Comparison of ENCODE assay signal across 9 cellular contexts in the genomic region with DNA sequence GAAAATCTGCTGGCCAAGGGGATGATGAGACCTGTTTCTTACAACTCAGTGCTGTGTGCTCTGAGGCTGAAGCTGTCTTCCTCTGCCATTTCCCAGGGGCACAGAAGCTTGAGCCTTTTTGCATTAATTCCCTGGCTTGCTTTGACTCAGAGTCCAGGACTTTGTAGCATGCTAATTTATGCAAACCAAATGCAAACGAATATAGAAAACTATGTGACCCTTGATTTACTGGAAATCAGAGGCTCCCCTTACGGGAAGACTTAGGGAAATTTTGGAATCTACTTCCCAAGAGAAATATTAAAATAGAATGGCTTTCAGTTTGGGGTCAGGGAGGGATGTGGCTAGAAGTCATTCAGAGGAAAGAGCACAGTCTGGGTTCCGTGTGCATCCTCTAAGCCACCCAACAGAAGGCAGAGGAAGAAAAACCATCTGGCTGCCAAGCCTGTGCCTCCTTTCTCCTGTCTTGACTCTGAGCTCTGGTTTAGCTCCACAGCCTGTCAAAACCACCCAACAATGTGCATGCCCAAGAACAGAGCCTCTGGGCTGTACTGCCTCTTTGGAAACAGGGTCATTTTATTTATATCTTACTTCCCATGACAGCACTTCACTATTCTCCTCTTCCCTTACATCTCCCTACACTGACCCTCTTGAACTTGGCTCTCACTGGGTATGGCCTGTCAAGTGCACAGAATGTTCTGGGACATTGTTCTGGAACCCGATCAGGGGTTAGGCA. TPM values are rescaled to one million over a fixed set of nuclear protein-coding genes. Genes with fewer than 3 reads are reported as not detected.
DNase-seq lines count a peak whose midpoint lies in the region; TF ChIP-seq lines count a peak whose summit lies in the region.
"Had no signal": no experiment of that assay in that cellular context is flagged by ENCODE, and none has a peak within 500 bp of the region (broad histone marks: within the 10 kb centered on the region; RNA-seq: fewer than 3 reads in every experiment).

No MANE protein-coding gene starts in this region.

- H3K36me3 ChIP-seq in osteoblast (ENCODE audit: insufficient read depth, low read length), result no peaks in the 10 kb centered on the region

- TF ChIP-seq CTCF in AG10803 (conservative IDR thresholded peaks at IDR 0.05; ENCODE audit: low read length) (no peak), osteoblast (IDR thresholded peaks at IDR 0.05; ENCODE audit: extremely low read depth, low read depth, low read length) (no peak)

- DNase-seq in AG10803 (ENCODE audit: low read depth) (peak; percentile 79), NCI-H526 (lab: John Stamatoyannopoulos, UW) (peak; percentile 91 to 92), fibroblast of peridontal ligament (ENCODE audit: extremely low read depth) (peak; percentile 96), osteoblast (ENCODE audit: insufficient read length, low spot score, missing footprints) (peak; percentile 25), ecto neural progenitor cell (ENCODE audit: low spot score) (no peak), NCI-H510A (lab: John Stamatoyannopoulos, UW) (no peak), substantia nigra (lab: John Stamatoyannopoulos, UW) (no peak), NCI-H345 treated with DMSO at 0.1 percent for 48 hours (lab: John Stamatoyannopoulos, UW; ENCODE audit: unreplicated experiment) (no peak)
- DNase-seq: activated T-cell treated with anti-CD3 and anti-CD28 coated beads, Interleukin-2, amount 50 U/mL, for 4 hours had no signal

- H3K4me1 ChIP-seq in osteoblast (ENCODE audit: insufficient read depth, low read length), result peaks cover 41% of the 10 kb centered on the region

- H3K27ac ChIP-seq in osteoblast (ENCODE audit: low read depth, low read length) (peak overlapping the region; percentile 97), substantia nigra (ENCODE audit: low read depth, low read length, poor library complexity, severe bottlenecking) (no peak overlapping the region)

- no peaks in the 10 kb centered on the region for H3K79me2 ChIP-seq in osteoblast (ENCODE audit: insufficient read depth, low read length)

- no peaks in the 10 kb centered on the region for H4K20me1 ChIP-seq in osteoblast (ENCODE audit: insufficient read depth, low read length)

- H3K9me3 ChIP-seq in osteoblast (ENCODE audit: low read depth, low read length), result no peaks in the 10 kb centered on the region

- peak overlapping the region; percentile 71 for H3K4me2 ChIP-seq in osteoblast (ENCODE audit: insufficient read depth, low read length)

- H3K27me3 ChIP-seq in osteoblast (ENCODE audit: insufficient read depth, low read length), result no peaks in the 10 kb centered on the region

- H2AFZ ChIP-seq in osteoblast (ENCODE audit: low read length), result peak overlapping the region; percentile 33

- H3K4me3 ChIP-seq in AG10803 (ENCODE audit: low read length), result no peak overlapping the region; the same call in 1 of the 2 replicates
- H3K4me3 ChIP-seq in osteoblast (ENCODE audit: insufficient read depth, low read length), result peak overlapping the region; percentile 55

RNA-seq across cellular contexts. Expression of gene ATF3, which starts 30.0 kb away (rescaled TPM):
- 3.2 and 3.6 TPM in 2 replicates for total RNA-seq in osteoblast

Comparison
In these comparisons a context has a peak if more than half of its experiments do, and no peak if none do; other contexts are left out.
1. DNase-seq: peak in AG10803 (single experiment), NCI-H526 (2 of 2), fibroblast of peridontal ligament (single experiment) and osteoblast (single experiment); none in ecto neural progenitor cell (single experiment), NCI-H510A (single experiment), substantia nigra (0 of 49) and NCI-H345 treated with DMSO at 0.1 percent for 48 hours (single experiment).